ENCODE assay signal across 1 cellular context in the genomic region with DNA sequence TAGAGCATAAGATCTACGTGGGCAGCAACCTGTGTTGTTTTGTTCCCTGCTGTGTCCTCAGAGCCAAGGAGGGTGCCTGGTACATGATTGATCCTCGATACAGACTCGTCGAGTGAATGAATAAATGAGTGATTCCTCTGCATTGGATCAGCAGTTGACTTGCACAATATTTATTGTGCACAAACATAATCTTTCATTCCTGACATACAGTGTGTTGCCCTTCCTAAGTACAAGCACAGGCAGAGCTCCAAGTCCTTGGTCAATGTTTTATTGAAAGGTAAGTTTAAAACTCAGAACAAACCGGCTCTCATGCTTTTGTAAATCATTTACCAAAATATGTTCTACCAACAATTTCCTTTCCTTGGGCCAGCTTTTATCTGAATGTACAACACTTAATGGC.
TF ChIP-seq lines count a peak whose summit lies in the region.

No MANE protein-coding gene starts in this region.

TF ChIP-seq in HepG2, 621 proteins besides CTCF, POLR2A, EP300 and RAD21 (continued from another document and continues in another):
- TF ChIP-seq, protein P1, sequence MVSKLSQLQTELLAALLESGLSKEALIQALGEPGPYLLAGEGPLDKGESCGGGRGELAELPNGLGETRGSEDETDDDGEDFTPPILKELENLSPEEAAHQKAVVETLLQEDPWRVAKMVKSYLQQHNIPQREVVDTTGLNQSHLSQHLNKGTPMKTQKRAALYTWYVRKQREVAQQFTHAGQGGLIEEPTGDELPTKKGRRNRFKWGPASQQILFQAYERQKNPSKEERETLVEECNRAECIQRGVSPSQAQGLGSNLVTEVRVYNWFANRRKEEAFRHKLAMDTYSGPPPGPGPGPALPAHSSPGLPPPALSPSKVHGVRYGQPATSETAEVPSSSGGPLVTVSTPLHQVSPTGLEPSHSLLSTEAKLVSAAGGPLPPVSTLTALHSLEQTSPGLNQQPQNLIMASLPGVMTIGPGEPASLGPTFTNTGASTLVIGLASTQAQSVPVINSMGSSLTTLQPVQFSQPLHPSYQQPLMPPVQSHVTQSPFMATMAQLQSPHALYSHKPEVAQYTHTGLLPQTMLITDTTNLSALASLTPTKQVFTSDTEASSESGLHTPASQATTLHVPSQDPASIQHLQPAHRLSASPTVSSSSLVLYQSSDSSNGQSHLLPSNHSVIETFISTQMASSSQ (IDR thresholded peaks at IDR 0.05; ENCODE audit: low read depth): peak; percentile 85
- TF ChIP-seq, protein P1 (CRISPR knock-in tag; IDR thresholded peaks at IDR 0.05; ENCODE audit: borderline replicate concordance): peak; percentile 91; the same call in 1 of the 2 replicates
- TF ChIP-seq HIVEP1 (CRISPR knock-in tag; IDR thresholded peaks at IDR 0.05) (no peak), ZBTB1 (CRISPR knock-in tag; IDR thresholded peaks at IDR 0.05; ENCODE audit: borderline replicate concordance) (no peak), ZNF781 (CRISPR knock-in tag; IDR thresholded peaks at IDR 0.05; ENCODE audit: borderline replicate concordance, not compliant biosample characterization) (no peak), NFE2L1 (CRISPR knock-in tag; IDR thresholded peaks at IDR 0.05; ENCODE audit: borderline replicate concordance) (no peak), FOXO1 (CRISPR knock-in tag; IDR thresholded peaks at IDR 0.05) (peak; percentile 38; the same call in 1 of the 2 replicates), SP140L (CRISPR knock-in tag; IDR thresholded peaks at IDR 0.05; ENCODE audit: borderline replicate concordance) (no peak), TCF7 (IDR thresholded peaks at IDR 0.05; ENCODE audit: low read depth) (no peak), ZMYM2 (CRISPR knock-in tag; IDR thresholded peaks at IDR 0.05) (0 out of 2 replicates have a peak, but pooled peaks have one; percentile 19), ZNF160 (CRISPR knock-in tag; IDR thresholded peaks at IDR 0.05) (no peak), ISL2 (CRISPR knock-in tag; IDR thresholded peaks at IDR 0.05) (peak; percentile 47; the same call in 1 of the 2 replicates), TMF1 (CRISPR knock-in tag; IDR thresholded peaks at IDR 0.05; ENCODE audit: low read depth) (no peak), PAWR (CRISPR knock-in tag; IDR thresholded peaks at IDR 0.05; ENCODE audit: borderline replicate concordance) (no peak), CCDC6 (CRISPR knock-in tag; IDR thresholded peaks at IDR 0.05) (no peak), ZNF224 (CRISPR knock-in tag; IDR thresholded peaks at IDR 0.05) (no peak), NFIC (IDR thresholded peaks at IDR 0.05; ENCODE audit: low read length) (no peak), ZFP41 (CRISPR knock-in tag; IDR thresholded peaks at IDR 0.05; ENCODE audit: borderline replicate concordance) (no peak), ZNF34 (CRISPR knock-in tag; IDR thresholded peaks at IDR 0.05; ENCODE audit: borderline replicate concordance) (no peak)
- TF ChIP-seq, protein P2, sequence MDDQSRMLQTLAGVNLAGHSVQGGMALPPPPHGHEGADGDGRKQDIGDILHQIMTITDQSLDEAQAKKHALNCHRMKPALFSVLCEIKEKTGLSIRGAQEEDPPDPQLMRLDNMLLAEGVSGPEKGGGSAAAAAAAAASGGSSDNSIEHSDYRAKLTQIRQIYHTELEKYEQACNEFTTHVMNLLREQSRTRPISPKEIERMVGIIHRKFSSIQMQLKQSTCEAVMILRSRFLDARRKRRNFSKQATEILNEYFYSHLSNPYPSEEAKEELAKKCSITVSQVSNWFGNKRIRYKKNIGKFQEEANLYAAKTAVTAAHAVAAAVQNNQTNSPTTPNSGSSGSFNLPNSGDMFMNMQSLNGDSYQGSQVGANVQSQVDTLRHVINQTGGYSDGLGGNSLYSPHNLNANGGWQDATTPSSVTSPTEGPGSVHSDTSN (CRISPR knock-in tag; IDR thresholded peaks at IDR 0.05; ENCODE audit: borderline replicate concordance): no peak
- TF ChIP-seq, protein P3, sequence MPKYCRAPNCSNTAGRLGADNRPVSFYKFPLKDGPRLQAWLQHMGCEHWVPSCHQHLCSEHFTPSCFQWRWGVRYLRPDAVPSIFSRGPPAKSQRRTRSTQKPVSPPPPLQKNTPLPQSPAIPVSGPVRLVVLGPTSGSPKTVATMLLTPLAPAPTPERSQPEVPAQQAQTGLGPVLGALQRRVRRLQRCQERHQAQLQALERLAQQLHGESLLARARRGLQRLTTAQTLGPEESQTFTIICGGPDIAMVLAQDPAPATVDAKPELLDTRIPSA (CRISPR knock-in tag; IDR thresholded peaks at IDR 0.05; ENCODE audit: borderline replicate concordance): no peak
- TF ChIP-seq, protein P4, sequence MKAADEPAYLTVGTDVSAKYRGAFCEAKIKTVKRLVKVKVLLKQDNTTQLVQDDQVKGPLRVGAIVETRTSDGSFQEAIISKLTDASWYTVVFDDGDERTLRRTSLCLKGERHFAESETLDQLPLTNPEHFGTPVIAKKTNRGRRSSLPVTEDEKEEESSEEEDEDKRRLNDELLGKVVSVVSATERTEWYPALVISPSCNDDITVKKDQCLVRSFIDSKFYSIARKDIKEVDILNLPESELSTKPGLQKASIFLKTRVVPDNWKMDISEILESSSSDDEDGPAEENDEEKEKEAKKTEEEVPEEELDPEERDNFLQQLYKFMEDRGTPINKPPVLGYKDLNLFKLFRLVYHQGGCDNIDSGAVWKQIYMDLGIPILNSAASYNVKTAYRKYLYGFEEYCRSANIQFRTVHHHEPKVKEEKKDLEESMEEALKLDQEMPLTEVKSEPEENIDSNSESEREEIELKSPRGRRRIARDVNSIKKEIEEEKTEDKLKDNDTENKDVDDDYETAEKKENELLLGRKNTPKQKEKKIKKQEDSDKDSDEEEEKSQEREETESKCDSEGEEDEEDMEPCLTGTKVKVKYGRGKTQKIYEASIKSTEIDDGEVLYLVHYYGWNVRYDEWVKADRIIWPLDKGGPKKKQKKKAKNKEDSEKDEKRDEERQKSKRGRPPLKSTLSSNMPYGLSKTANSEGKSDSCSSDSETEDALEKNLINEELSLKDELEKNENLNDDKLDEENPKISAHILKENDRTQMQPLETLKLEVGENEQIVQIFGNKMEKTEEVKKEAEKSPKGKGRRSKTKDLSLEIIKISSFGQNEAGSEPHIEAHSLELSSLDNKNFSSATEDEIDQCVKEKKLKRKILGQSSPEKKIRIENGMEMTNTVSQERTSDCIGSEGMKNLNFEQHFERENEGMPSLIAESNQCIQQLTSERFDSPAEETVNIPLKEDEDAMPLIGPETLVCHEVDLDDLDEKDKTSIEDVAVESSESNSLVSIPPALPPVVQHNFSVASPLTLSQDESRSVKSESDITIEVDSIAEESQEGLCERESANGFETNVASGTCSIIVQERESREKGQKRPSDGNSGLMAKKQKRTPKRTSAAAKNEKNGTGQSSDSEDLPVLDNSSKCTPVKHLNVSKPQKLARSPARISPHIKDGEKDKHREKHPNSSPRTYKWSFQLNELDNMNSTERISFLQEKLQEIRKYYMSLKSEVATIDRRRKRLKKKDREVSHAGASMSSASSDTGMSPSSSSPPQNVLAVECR (CRISPR knock-in tag; IDR thresholded peaks at IDR 0.05; ENCODE audit: borderline replicate concordance): no peak
- TF ChIP-seq, protein P5, sequence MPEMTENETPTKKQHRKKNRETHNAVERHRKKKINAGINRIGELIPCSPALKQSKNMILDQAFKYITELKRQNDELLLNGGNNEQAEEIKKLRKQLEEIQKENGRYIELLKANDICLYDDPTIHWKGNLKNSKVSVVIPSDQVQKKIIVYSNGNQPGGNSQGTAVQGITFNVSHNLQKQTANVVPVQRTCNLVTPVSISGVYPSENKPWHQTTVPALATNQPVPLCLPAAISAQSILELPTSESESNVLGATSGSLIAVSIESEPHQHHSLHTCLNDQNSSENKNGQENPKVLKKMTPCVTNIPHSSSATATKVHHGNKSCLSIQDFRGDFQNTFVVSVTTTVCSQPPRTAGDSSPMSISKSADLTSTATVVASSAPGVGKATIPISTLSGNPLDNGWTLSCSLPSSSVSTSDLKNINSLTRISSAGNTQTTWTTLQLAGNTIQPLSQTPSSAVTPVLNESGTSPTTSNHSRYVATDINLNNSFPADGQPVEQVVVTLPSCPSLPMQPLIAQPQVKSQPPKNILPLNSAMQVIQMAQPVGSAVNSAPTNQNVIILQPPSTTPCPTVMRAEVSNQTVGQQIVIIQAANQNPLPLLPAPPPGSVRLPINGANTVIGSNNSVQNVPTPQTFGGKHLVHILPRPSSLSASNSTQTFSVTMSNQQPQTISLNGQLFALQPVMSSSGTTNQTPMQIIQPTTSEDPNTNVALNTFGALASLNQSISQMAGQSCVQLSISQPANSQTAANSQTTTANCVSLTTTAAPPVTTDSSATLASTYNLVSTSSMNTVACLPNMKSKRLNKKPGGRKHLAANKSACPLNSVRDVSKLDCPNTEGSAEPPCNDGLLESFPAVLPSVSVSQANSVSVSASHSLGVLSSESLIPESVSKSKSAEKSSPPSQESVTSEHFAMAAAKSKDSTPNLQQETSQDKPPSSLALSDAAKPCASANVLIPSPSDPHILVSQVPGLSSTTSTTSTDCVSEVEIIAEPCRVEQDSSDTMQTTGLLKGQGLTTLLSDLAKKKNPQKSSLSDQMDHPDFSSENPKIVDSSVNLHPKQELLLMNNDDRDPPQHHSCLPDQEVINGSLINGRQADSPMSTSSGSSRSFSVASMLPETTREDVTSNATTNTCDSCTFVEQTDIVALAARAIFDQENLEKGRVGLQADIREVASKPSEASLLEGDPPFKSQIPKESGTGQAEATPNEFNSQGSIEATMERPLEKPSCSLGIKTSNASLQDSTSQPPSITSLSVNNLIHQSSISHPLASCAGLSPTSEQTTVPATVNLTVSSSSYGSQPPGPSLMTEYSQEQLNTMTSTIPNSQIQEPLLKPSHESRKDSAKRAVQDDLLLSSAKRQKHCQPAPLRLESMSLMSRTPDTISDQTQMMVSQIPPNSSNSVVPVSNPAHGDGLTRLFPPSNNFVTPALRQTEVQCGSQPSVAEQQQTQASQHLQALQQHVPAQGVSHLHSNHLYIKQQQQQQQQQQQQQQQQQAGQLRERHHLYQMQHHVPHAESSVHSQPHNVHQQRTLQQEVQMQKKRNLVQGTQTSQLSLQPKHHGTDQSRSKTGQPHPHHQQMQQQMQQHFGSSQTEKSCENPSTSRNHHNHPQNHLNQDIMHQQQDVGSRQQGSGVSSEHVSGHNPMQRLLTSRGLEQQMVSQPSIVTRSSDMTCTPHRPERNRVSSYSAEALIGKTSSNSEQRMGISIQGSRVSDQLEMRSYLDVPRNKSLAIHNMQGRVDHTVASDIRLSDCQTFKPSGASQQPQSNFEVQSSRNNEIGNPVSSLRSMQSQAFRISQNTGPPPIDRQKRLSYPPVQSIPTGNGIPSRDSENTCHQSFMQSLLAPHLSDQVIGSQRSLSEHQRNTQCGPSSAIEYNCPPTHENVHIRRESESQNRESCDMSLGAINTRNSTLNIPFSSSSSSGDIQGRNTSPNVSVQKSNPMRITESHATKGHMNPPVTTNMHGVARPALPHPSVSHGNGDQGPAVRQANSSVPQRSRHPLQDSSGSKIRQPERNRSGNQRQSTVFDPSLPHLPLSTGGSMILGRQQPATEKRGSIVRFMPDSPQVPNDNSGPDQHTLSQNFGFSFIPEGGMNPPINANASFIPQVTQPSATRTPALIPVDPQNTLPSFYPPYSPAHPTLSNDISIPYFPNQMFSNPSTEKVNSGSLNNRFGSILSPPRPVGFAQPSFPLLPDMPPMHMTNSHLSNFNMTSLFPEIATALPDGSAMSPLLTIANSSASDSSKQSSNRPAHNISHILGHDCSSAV (CRISPR knock-in tag; IDR thresholded peaks at IDR 0.05; ENCODE audit: borderline replicate concordance): no peak
- TF ChIP-seq, protein P6, sequence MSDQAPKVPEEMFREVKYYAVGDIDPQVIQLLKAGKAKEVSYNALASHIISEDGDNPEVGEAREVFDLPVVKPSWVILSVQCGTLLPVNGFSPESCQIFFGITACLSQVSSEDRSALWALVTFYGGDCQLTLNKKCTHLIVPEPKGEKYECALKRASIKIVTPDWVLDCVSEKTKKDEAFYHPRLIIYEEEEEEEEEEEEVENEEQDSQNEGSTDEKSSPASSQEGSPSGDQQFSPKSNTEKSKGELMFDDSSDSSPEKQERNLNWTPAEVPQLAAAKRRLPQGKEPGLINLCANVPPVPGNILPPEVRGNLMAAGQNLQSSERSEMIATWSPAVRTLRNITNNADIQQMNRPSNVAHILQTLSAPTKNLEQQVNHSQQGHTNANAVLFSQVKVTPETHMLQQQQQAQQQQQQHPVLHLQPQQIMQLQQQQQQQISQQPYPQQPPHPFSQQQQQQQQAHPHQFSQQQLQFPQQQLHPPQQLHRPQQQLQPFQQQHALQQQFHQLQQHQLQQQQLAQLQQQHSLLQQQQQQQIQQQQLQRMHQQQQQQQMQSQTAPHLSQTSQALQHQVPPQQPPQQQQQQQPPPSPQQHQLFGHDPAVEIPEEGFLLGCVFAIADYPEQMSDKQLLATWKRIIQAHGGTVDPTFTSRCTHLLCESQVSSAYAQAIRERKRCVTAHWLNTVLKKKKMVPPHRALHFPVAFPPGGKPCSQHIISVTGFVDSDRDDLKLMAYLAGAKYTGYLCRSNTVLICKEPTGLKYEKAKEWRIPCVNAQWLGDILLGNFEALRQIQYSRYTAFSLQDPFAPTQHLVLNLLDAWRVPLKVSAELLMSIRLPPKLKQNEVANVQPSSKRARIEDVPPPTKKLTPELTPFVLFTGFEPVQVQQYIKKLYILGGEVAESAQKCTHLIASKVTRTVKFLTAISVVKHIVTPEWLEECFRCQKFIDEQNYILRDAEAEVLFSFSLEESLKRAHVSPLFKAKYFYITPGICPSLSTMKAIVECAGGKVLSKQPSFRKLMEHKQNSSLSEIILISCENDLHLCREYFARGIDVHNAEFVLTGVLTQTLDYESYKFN (CRISPR knock-in tag; conservative IDR thresholded peaks at IDR 0.05): peak; percentile 65
- TF ChIP-seq, protein P7, sequence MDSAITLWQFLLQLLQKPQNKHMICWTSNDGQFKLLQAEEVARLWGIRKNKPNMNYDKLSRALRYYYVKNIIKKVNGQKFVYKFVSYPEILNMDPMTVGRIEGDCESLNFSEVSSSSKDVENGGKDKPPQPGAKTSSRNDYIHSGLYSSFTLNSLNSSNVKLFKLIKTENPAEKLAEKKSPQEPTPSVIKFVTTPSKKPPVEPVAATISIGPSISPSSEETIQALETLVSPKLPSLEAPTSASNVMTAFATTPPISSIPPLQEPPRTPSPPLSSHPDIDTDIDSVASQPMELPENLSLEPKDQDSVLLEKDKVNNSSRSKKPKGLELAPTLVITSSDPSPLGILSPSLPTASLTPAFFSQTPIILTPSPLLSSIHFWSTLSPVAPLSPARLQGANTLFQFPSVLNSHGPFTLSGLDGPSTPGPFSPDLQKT (CRISPR knock-in tag; IDR thresholded peaks at IDR 0.05; ENCODE audit: borderline replicate concordance): no peak
